Comparison of ENCODE assay signal across 20 cellular contexts in genomic region chr2:232129483-232129882, GRCh38.
A peak's percentile ranks its signal among the peaks of the same experiment; 100 is the strongest.
DNase-seq lines count a peak whose midpoint lies in the region; ATAC-seq and TF ChIP-seq lines count a peak whose summit lies in the region.
"Had no signal": no experiment of that assay in that cellular context is flagged by ENCODE, and none has a peak within 500 bp of the region (broad histone marks: within the 10 kb centered on the region; RNA-seq: fewer than 3 reads in every experiment).

No MANE protein-coding gene starts in this region.

- H3K27ac ChIP-seq in BLaER1: no peak overlapping the region
- H3K27ac ChIP-seq in left ventricle myocardium inferior (replicated peaks): peak overlapping the region; percentile 27
- no peak overlapping the region for H3K27ac ChIP-seq in suprapubic skin
- H3K27ac ChIP-seq: A549, KMS-11 had no signal

- peak overlapping the region in 2 of 3 experiments; percentile 20 to 59 for H3K27ac Mint-ChIP-seq in nephron
- H3K27ac Mint-ChIP-seq in activated T-cell treated with anti-CD3 and anti-CD28 coated beads, Interleukin-2, amount 50 U/mL, for 24 hours: no peak overlapping the region
- H3K27ac Mint-ChIP-seq: HFFc6 had no signal

- H3K4me2 ChIP-seq in BLaER1: peak overlapping the region; percentile 27; the same call in 1 of the 2 replicates
- H3K4me2 ChIP-seq: A549, KMS-11 had no signal

- intact Hi-C loops in left ventricle myocardium inferior (cut with micrococcal nuclease): no loop called here

- no peaks in the 10 kb centered on the region for H3K27me3 Mint-ChIP-seq in nephron (ENCODE audit: low read depth)
- H3K27me3 Mint-ChIP-seq in activated T-cell treated with anti-CD3 and anti-CD28 coated beads, Interleukin-2, amount 50 U/mL, for 24 hours: no peaks in the 10 kb centered on the region

- ATAC-seq in HG02571 (IDR thresholded peaks at IDR 0.05; ENCODE audit: unreplicated experiment): no peak
- ATAC-seq: A549 had no signal

- peaks cover 3% of the 10 kb centered on the region for H3K9me3 Mint-ChIP-seq in nephron
- no peaks in the 10 kb centered on the region for H3K9me3 Mint-ChIP-seq in activated T-cell treated with anti-CD3 and anti-CD28 coated beads, Interleukin-2, amount 50 U/mL, for 24 hours
- H3K9me3 Mint-ChIP-seq: HFFc6 had no signal

- H3K9ac ChIP-seq in BLaER1: no peak overlapping the region
- H3K9ac ChIP-seq: KMS-11 had no signal

- TF ChIP-seq CTCF in astrocyte of the cerebellum (IDR thresholded peaks at IDR 0.05; ENCODE audit: low read depth, low read length, missing control alignments) (no peak), left ventricle myocardium inferior (IDR thresholded peaks at IDR 0.05; ENCODE audit: borderline replicate concordance) (no peak), nephron (IDR thresholded peaks at IDR 0.05; ENCODE audit: unreplicated experiment in 3 of 3) (no peak), suprapubic skin (IDR thresholded peaks at IDR 0.05) (no peak)

- peak; percentile 13 for DNase-seq in astrocyte of the cerebellum (ENCODE audit: low read depth)
- no peak for DNase-seq in left ventricle myocardium inferior
- DNase-seq in suprapubic skin (ENCODE audit: low spot score in 2 of 2): no peak
- no peak for DNase-seq in activated T-cell treated with anti-CD3 and anti-CD28 coated beads, Interleukin-2, amount 50 U/mL, for 24 hours
- DNase-seq in activated CD8-positive, alpha-beta memory T cell treated with anti-CD3 and anti-CD28 coated beads, Interleukin-2, amount 50 U/mL, for 4 hours: no peak
- DNase-seq: C1 segment of cervical spinal cord, GF-D8, HFFc6, MG63, NCI-H1092 treated with DMSO at 0.1 percent for 48 hours, NCI-H1694 treated with DMSO at 0.1 percent for 48 hours, NCI-H2107, NCI-H2227 treated with DMSO at 0.1 percent for 48 hours, NCI-H526, SHP77 treated with DMSO at 0.1 percent for 48 hours had no signal

- H3K36me3 ChIP-seq in BLaER1: peaks cover 33% of the 10 kb centered on the region
- H3K36me3 ChIP-seq in left ventricle myocardium inferior: peaks cover 26% of the 10 kb centered on the region
- H3K36me3 ChIP-seq in suprapubic skin: peaks cover 16% of the 10 kb centered on the region

- H3K36me3 Mint-ChIP-seq in nephron (ENCODE audit: low read depth): peaks cover 23% of the 10 kb centered on the region
- H3K36me3 Mint-ChIP-seq in activated T-cell treated with anti-CD3 and anti-CD28 coated beads, Interleukin-2, amount 50 U/mL, for 24 hours (ENCODE audit: low read depth): peaks cover 33% of the 10 kb centered on the region

- TF ChIP-seq POLR2A in suprapubic skin (IDR thresholded peaks at IDR 0.05): no peak

- H3K9me3 ChIP-seq in BLaER1: no peaks in the 10 kb centered on the region
- no peaks in the 10 kb centered on the region for H3K9me3 ChIP-seq in left ventricle myocardium inferior (replicated peaks)
- H3K9me3 ChIP-seq in suprapubic skin: no peaks in the 10 kb centered on the region
- H3K9me3 ChIP-seq: A549, MG63 had no signal

- peaks cover 7% of the 10 kb centered on the region; the same call in 1 of the 2 replicates for H3K4me1 ChIP-seq in BLaER1
- H3K4me1 ChIP-seq in left ventricle myocardium inferior: no peaks in the 10 kb centered on the region
- peaks cover 14% of the 10 kb centered on the region for H3K4me1 ChIP-seq in suprapubic skin
- H3K4me1 ChIP-seq: A549 had no signal

- peaks cover 7% of the 10 kb centered on the region for H3K4me1 Mint-ChIP-seq in nephron
- H3K4me1 Mint-ChIP-seq in activated T-cell treated with anti-CD3 and anti-CD28 coated beads, Interleukin-2, amount 50 U/mL, for 24 hours (ENCODE audit: low read depth): no peaks in the 10 kb centered on the region

- no peak overlapping the region for H3K4me3 ChIP-seq in BLaER1
- no peak overlapping the region for H3K4me3 ChIP-seq in astrocyte of the cerebellum (ENCODE audit: low read depth, low read length)
- H3K4me3 ChIP-seq in left ventricle myocardium inferior: no peak overlapping the region
- no peak overlapping the region for H3K4me3 ChIP-seq in suprapubic skin
- H3K4me3 ChIP-seq: A549, MG63 had no signal

- H3K27me3 ChIP-seq in BLaER1 (no peaks in the 10 kb centered on the region), left ventricle myocardium inferior (ENCODE audit: low read depth) (no peaks in the 10 kb centered on the region), suprapubic skin (no peaks in the 10 kb centered on the region)
- H3K27me3 ChIP-seq: MG63 had no signal

- no peaks in the 10 kb centered on the region for H4K20me1 ChIP-seq in BLaER1

- no peak overlapping the region for H3K4me3 Mint-ChIP-seq in nephron
- H3K4me3 Mint-ChIP-seq in activated T-cell treated with anti-CD3 and anti-CD28 coated beads, Interleukin-2, amount 50 U/mL, for 24 hours: no peak overlapping the region
- H3K4me3 Mint-ChIP-seq: HFFc6 had no signal

- no peak for TF ChIP-seq EP300 in suprapubic skin (IDR thresholded peaks at IDR 0.05)

- in situ Hi-C loops in astrocyte of the cerebellum (cut with HindIII; ENCODE audit: low sequenced_read_pairs): no loop called here

- 75% methylated on average over 4 of the region's 4 CpGs for WGBS in suprapubic skin
